1 cellular context compared by ENCODE assay signal in the genomic region with DNA sequence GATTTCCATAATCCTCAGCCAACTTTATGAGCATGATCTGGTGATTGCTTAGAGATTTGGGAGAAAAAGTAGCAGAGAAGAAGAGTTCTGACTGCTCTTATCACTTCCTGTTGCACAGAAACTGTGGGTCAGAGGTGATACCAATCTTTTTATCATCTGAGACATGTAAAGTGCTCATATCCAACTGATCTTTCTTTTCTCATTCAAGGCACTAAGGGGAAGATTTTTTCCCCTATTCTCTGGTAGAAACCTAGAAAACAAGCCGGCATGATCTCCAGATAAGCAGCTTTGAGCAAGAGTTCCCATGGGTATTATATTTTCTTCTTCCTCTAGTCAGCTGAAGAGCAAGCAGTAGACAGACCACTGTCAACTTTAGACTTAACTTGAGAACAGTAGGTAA.
TF ChIP-seq lines count a peak whose summit lies in the region.

No MANE protein-coding gene starts in this region.

TF ChIP-seq in endothelial cell of umbilical vein, 7 proteins besides CTCF, POLR2A, EP300 and RAD21:
- TF ChIP-seq FOS (IDR thresholded peaks at IDR 0.05; ENCODE audit: borderline replicate concordance, insufficient read depth, low read length) (no peak), GATA2 (IDR thresholded peaks at IDR 0.05; ENCODE audit: insufficient read depth, insufficient read length, low read depth, low read length) (peak; percentile 65)
